Comparison of ENCODE assay signal across 20 cellular contexts in the genomic region with DNA sequence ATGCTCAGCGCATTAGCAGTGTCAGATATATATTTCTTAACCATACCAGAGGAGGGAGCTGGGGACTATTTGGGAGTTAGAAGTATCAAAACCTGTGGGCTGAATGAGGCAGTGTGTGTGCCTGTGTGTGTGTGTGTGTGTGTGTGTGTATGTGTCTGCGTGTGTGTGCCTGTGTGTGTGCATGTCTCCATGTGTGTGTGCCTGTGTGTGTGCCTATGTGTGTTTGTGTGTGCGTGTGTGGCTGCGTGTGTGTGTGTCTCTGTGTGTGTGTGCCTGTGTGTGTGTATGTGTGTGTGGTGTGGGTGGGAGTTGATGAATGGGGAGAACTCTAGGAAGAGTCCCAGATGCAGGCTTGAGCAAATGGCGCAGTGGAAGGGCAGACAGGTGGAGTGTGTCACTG.
DNase-seq lines count a peak whose midpoint lies in the region; ATAC-seq, FAIRE-seq and TF ChIP-seq lines count a peak whose summit lies in the region.
"Had no signal": no experiment of that assay in that cellular context is flagged by ENCODE, and none has a peak within 500 bp of the region (broad histone marks: within the 10 kb centered on the region; RNA-seq: fewer than 3 reads in every experiment).

No MANE protein-coding gene starts in this region.

- no peak overlapping the region for H3K9ac ChIP-seq in HepG2 (ENCODE audit: insufficient read depth, low read depth, low read length)
- no peak overlapping the region for H3K9ac ChIP-seq in IMR-90 (ENCODE audit: low read depth, low read length)

- DNase-seq in HepG2 (ENCODE audit: low spot score) (no peak), right lobe of liver (no peak), IMR-90 (no peak), nephron progenitor cell (no peak)
- no peak for DNase-seq in effector CD4-positive, alpha-beta T cell
- no peak for DNase-seq in activated CD4-positive, alpha-beta T cell treated with anti-CD3 and anti-CD28 coated beads for 4 hours
- DNase-seq: 8988T; C1 segment of cervical spinal cord; Calu3; CD4-positive, alpha-beta memory T cell; COR-L47; DMS53; DMS79 treated with DMSO at 0.1 percent for 48 hours; GF-D8; HCEC 1CT had no signal

- H3K27me3 ChIP-seq in HepG2 (ENCODE audit: control insufficient read depth in 1 of 2, insufficient read depth in 2 of 2, low read length in 2 of 2) (peaks cover 0 to 12% of the 10 kb centered on the region in 2 experiments; a peak in 1 of 5 replicates), right lobe of liver (no peaks in the 10 kb centered on the region), IMR-90 (ENCODE audit: control insufficient read depth, insufficient read depth, low read length) (no peaks in the 10 kb centered on the region)

- peaks cover 17% of the 10 kb centered on the region for H3K27me3 Mint-ChIP-seq in nephron progenitor cell (ENCODE audit: low read depth, poor library complexity)
- H3K27me3 Mint-ChIP-seq: CD4-positive, alpha-beta memory T cell had no signal

- TF ChIP-seq RAD21 in HepG2 (CRISPR knock-in tag; IDR thresholded peaks at IDR 0.05) (no peak), IMR-90 (IDR thresholded peaks at IDR 0.05; ENCODE audit: low read length) (no peak)

- no peak for TF ChIP-seq POLR2A in HepG2 (IDR thresholded peaks at IDR 0.05; ENCODE audit: insufficient read depth in 1 of 2, low read depth in 2 of 2, low read length in 2 of 2)
- TF ChIP-seq POLR2A in right lobe of liver (IDR thresholded peaks at IDR 0.05): no peak
- TF ChIP-seq POLR2A in IMR-90 (IDR thresholded peaks at IDR 0.05; ENCODE audit: low read depth, low read length): no peak

- H3K4ac ChIP-seq in IMR-90 (ENCODE audit: low read depth, low read length): no peak overlapping the region

- peaks cover 3% of the 10 kb centered on the region for H3K9me3 Mint-ChIP-seq in nephron progenitor cell

- H3K9me3 ChIP-seq in HepG2 (ENCODE audit: low read length) (no peaks in the 10 kb centered on the region), right lobe of liver (no peaks in the 10 kb centered on the region), IMR-90 (ENCODE audit: control insufficient read depth, insufficient read depth, low read length) (peaks cover 28% of the 10 kb centered on the region)

- intact Hi-C loops in HepG2 (cut with micrococcal nuclease; ENCODE audit: unreplicated experiment): no loop called here
- intact Hi-C loops in right lobe of liver (cut with DNase I): no loop called here
- intact Hi-C loops in IMR-90 (cut with micrococcal nuclease): no loop called here

- H3K79me2 ChIP-seq in HepG2 (ENCODE audit: insufficient read depth, low read length): no peaks in the 10 kb centered on the region

- peak overlapping the region; percentile 65 for H2BK5ac ChIP-seq in IMR-90 (ENCODE audit: low read depth, low read length, poor library complexity, severe bottlenecking)

- H3K79me1 ChIP-seq in IMR-90 (ENCODE audit: low read depth in 1 of 2, low read length in 2 of 2): no peaks in the 10 kb centered on the region

- CTCF ChIA-PET in HepG2 (lab: Yijun Ruan, JAX; ENCODE audit: low intra/inter-chr PET ratio, low total read pairs): no interaction called here
- CTCF ChIA-PET in IMR-90 (lab: Yijun Ruan, JAX): no interaction called here

- H3K36me3 Mint-ChIP-seq in nephron progenitor cell (ENCODE audit: low read depth): no peaks in the 10 kb centered on the region
- H3K36me3 Mint-ChIP-seq: CD4-positive, alpha-beta memory T cell had no signal

- in situ Hi-C loops in HepG2 (cut with HindIII; ENCODE audit: extremely low pct_ligation_motif_present, low pct_unique_long_range_greater_than_20kb): no loop called here
- in situ Hi-C loops in IMR-90 (cut with MboI; ENCODE audit: low sequenced_read_pairs): no loop called here

- H2BK120ac ChIP-seq in IMR-90 (ENCODE audit: low read depth, low read length): no peak overlapping the region

- TF ChIP-seq CTCF in HepG2 (CRISPR knock-in tag; IDR thresholded peaks at IDR 0.05) (no peak), right lobe of liver (IDR thresholded peaks at IDR 0.05) (no peak), IMR-90 (conservative IDR thresholded peaks at IDR 0.05; ENCODE audit: low read depth, low read length) (no peak), nephron progenitor cell (IDR thresholded peaks at IDR 0.05) (no peak)

- no peaks in the 10 kb centered on the region for H3K36me3 ChIP-seq in HepG2 (replicated peaks in 1 of 2; ENCODE audit: control insufficient read depth in 1 of 2, insufficient read depth in 2 of 2, low read length in 2 of 2)
- H3K36me3 ChIP-seq in right lobe of liver: no peaks in the 10 kb centered on the region
- no peaks in the 10 kb centered on the region for H3K36me3 ChIP-seq in IMR-90 (ENCODE audit: control insufficient read depth, insufficient read depth, low read length)

- dilution Hi-C loops in IMR-90 (cut with HindIII; ENCODE audit: low sequenced_read_pairs, unreplicated experiment): no loop called here

- no peak overlapping the region for H3K27ac ChIP-seq in HepG2 (ENCODE audit: extremely low read length, insufficient read depth, low read length)
- no peak overlapping the region for H3K27ac ChIP-seq in right lobe of liver
- no peak overlapping the region for H3K27ac ChIP-seq in IMR-90 (ENCODE audit: insufficient read depth, low read length)

- no peak overlapping the region for H3K18ac ChIP-seq in IMR-90 (ENCODE audit: low read depth, low read length)

- H3K4me2 ChIP-seq in HepG2 (ENCODE audit: low read depth, low read length) (no peak overlapping the region), IMR-90 (ENCODE audit: low read depth, low read length) (no peak overlapping the region)
- H3K4me2 ChIP-seq: GM23338 had no signal

- no peak overlapping the region for H2AK9ac ChIP-seq in IMR-90 (replicated peaks; ENCODE audit: low read depth, low read length, poor library complexity)

- TF ChIP-seq EP300 in HepG2 (IDR thresholded peaks at IDR 0.05; ENCODE audit: low read depth in 2 of 2, low read length in 2 of 2): no peak
- TF ChIP-seq EP300 in HepG2 (CRISPR knock-in tag; IDR thresholded peaks at IDR 0.05; ENCODE audit: borderline replicate concordance): no peak

- H3K27ac Mint-ChIP-seq in nephron progenitor cell: peak overlapping the region; percentile 45
- H3K27ac Mint-ChIP-seq: CD4-positive, alpha-beta memory T cell; GM23338 had no signal

- H3K56ac ChIP-seq in IMR-90 (ENCODE audit: extremely low read depth, insufficient read depth, low read length): no peak overlapping the region

- H3K4me1 Mint-ChIP-seq in nephron progenitor cell: peaks cover 15% of the 10 kb centered on the region
- H3K4me1 Mint-ChIP-seq: CD4-positive, alpha-beta memory T cell; GM23338 had no signal

- no peak overlapping the region for H3K4me3 Mint-ChIP-seq in nephron progenitor cell
- H3K4me3 Mint-ChIP-seq: CD4-positive, alpha-beta memory T cell; GM23338 had no signal

- 32% methylated on average over 5 of the region's 5 CpGs for WGBS in HepG2 (ENCODE audit: low lambda C conversion rate)
- 92% methylated on average over 2 of the region's 5 CpGs for WGBS in right lobe of liver (ENCODE audit: insufficient coverage, low coverage, low lambda C conversion rate, missing lambda C conversion rate)
- WGBS in IMR-90 (ENCODE audit: extremely low coverage in 2 of 2, insufficient read length in 1 of 2), 2 experiments: 70% methylated on average over 2 of the region's 5 CpGs; no CpG with 5 or more reads in 1 of the 2 experiments

- ATAC-seq in HepG2: no peak
- no peak for ATAC-seq in right lobe of liver
- ATAC-seq in IMR-90 (ENCODE audit: low read depth): no peak
- no peak for ATAC-seq in HG03095 (IDR thresholded peaks at IDR 0.05; ENCODE audit: unreplicated experiment)
- ATAC-seq: GM23338 had no signal

- H4K5ac ChIP-seq in IMR-90 (ENCODE audit: low read depth, low read length): no peak overlapping the region

- H3K23ac ChIP-seq in IMR-90 (ENCODE audit: low read depth, low read length): no peak overlapping the region

- H2BK20ac ChIP-seq in IMR-90 (ENCODE audit: low read depth, low read length): no peak overlapping the region

- no peak overlapping the region for H3K14ac ChIP-seq in IMR-90 (replicated peaks; ENCODE audit: low read depth, low read length)

- H3K4me3 ChIP-seq in HepG2 (replicated peaks in 1 of 3; ENCODE audit: insufficient read depth in 1 of 3, low read depth in 2 of 3, low read length in 3 of 3) (no peak overlapping the region), right lobe of liver (no peak overlapping the region), IMR-90 (ENCODE audit: insufficient read depth, low read depth, low read length) (no peak overlapping the region)
- H3K4me3 ChIP-seq: GM23338 had no signal

- no peaks in the 10 kb centered on the region for H3K4me1 ChIP-seq in HepG2 (ENCODE audit: insufficient read depth, low read length)
- no peaks in the 10 kb centered on the region for H3K4me1 ChIP-seq in right lobe of liver
- no peaks in the 10 kb centered on the region for H3K4me1 ChIP-seq in IMR-90 (ENCODE audit: control insufficient read depth, insufficient read depth, low read length)

- H3K9me1 ChIP-seq in IMR-90 (ENCODE audit: insufficient read depth, low read length): no peaks in the 10 kb centered on the region

- FAIRE-seq in HepG2 (lab: Jason Lieb, UNC): no peak
- FAIRE-seq: GM12891, GM18507, H54 had no signal

- no TSS peak for BruUV-seq in HepG2 (replicated peaks; lab: Mats Ljungman, UMichigan)
- no TSS peak for BruUV-seq in IMR-90 (replicated peaks; lab: Mats Ljungman, UMichigan)

- H2BK15ac ChIP-seq in IMR-90 (ENCODE audit: low read depth, low read length): no peak overlapping the region

- POLR2A ChIA-PET in HepG2 (lab: Yijun Ruan, JAX) (no interaction called here), IMR-90 (lab: Charles Lee; ENCODE audit: unreplicated experiment) (no interaction called here)

- H4K20me1 ChIP-seq in HepG2 (ENCODE audit: insufficient read depth, low read length) (no peaks in the 10 kb centered on the region), IMR-90 (ENCODE audit: insufficient read depth, low read length) (no peaks in the 10 kb centered on the region)

- no peak overlapping the region for H4K8ac ChIP-seq in IMR-90 (ENCODE audit: low read depth in 2 of 2, low read length in 2 of 2)

- H2AFZ ChIP-seq in HepG2 (ENCODE audit: low read length) (no peak overlapping the region), IMR-90 (replicated peaks; ENCODE audit: low read length, poor library complexity) (no peak overlapping the region)
- H2AFZ ChIP-seq: GM23338 had no signal

- H4K91ac ChIP-seq in IMR-90 (ENCODE audit: insufficient read depth, low read depth, low read length): no peak overlapping the region

- H2AK5ac ChIP-seq in IMR-90 (ENCODE audit: low read depth, low read length): no peak overlapping the region

TF ChIP-seq in HepG2, 621 proteins besides CTCF, POLR2A, EP300 and RAD21 (continues in another document):
- no peak for TF ChIP-seq ZNF225 (CRISPR knock-in tag; IDR thresholded peaks at IDR 0.05)
- peak; percentile 21; the same call in 1 of the 2 replicates for TF ChIP-seq FOXA1 (IDR thresholded peaks at IDR 0.05)
- TF ChIP-seq FOXA1 (CRISPR knock-in tag; IDR thresholded peaks at IDR 0.05): no peak
- peak; percentile 45; the same call in 1 of the 2 replicates for TF ChIP-seq NFRKB (IDR thresholded peaks at IDR 0.05)

TF ChIP-seq in IMR-90, 13 proteins besides CTCF, POLR2A, EP300 and RAD21:
- no peak for TF ChIP-seq CHD1 (IDR thresholded peaks at IDR 0.05; ENCODE audit: low read depth, low read length)
